ENCODE assay signal across 8 cellular contexts in genomic region chr1:182595641-182596240, GRCh38. TPM values are rescaled to one million over a fixed set of nuclear protein-coding genes. Genes with fewer than 3 reads are reported as not detected.
A peak's percentile ranks its signal among the peaks of the same experiment; 100 is the strongest.
DNase-seq lines count a peak whose midpoint lies in the region; ATAC-seq, FAIRE-seq and TF ChIP-seq lines count a peak whose summit lies in the region.

No MANE protein-coding gene starts in this region.

- H3F3A ChIP-seq in neural progenitor cell (ENCODE audit: low read depth): peaks cover 5% of the 10 kb centered on the region

- FAIRE-seq in urothelium cell line (lab: Jason Lieb, UNC): no peak

- H3K27me3 Mint-ChIP-seq in activated T-cell treated with anti-CD3 and anti-CD28 coated beads, Interleukin-2, amount 50 U/mL, for 4 hours (ENCODE audit: low read depth): peaks cover 2% of the 10 kb centered on the region
- peaks cover 4% of the 10 kb centered on the region for H3K27me3 Mint-ChIP-seq in neural progenitor cell (ENCODE audit: insufficient read depth, low read depth)

- H3K27ac ChIP-seq in HL-60 (replicated peaks) (no peak overlapping the region), OCI-LY7 (ENCODE audit: low read depth, low read length, poor library complexity, severe bottlenecking) (no peak overlapping the region), neural progenitor cell (no peak overlapping the region)

- TF ChIP-seq CTCF in HL-60 (IDR thresholded peaks at IDR 0.05; ENCODE audit: insufficient read depth, low read length) (peak; percentile 71), OCI-LY7 (conservative IDR thresholded peaks at IDR 0.05; ENCODE audit: low read length) (peak; percentile 99), neural progenitor cell (IDR thresholded peaks at IDR 0.05) (peak; percentile 97)

- intact Hi-C loops in OCI-LY7 (cut with micrococcal nuclease; ENCODE audit: unreplicated experiment): loop anchor here (1.0 to 2.0 kb wide), 2 partner anchors 149 to 189 kb away; no protein-coding TSS in a partner anchor

- peaks cover 10% of the 10 kb centered on the region for H3K4me1 Mint-ChIP-seq in activated T-cell treated with anti-CD3 and anti-CD28 coated beads, Interleukin-2, amount 50 U/mL, for 4 hours (ENCODE audit: low read depth)
- H3K4me1 Mint-ChIP-seq in neural progenitor cell: no peaks in the 10 kb centered on the region

- H3K27me3 ChIP-seq in HL-60 (ENCODE audit: insufficient read depth, poor library complexity, severe bottlenecking) (no peaks in the 10 kb centered on the region), neural progenitor cell (no peaks in the 10 kb centered on the region)

- DNase-seq in CMK (ENCODE audit: low read depth) (peak; percentile 62), HL-60 (ENCODE audit: low read depth in 1 of 2, low spot score in 1 of 2) (peak in 1 of 2 experiments; percentile 59), OCI-LY7 (ENCODE audit: low spot score) (peak; percentile 63), fibroblast of gingiva (ENCODE audit: low read depth) (peak; percentile 54), neural progenitor cell (ENCODE audit: low spot score) (peak; percentile 78), urothelium cell line (ENCODE audit: low spot score) (peak; percentile 73)
- peak; percentile 68 for DNase-seq in activated T-cell treated with anti-CD3 and anti-CD28 coated beads, Interleukin-2, amount 50 U/mL, for 4 hours

- no peak overlapping the region for H2AFZ ChIP-seq in OCI-LY7 (ENCODE audit: low read length)
- no peak overlapping the region for H2AFZ ChIP-seq in neural progenitor cell (replicated peaks)

- H3K9me3 ChIP-seq in OCI-LY7 (ENCODE audit: low read length) (no peaks in the 10 kb centered on the region), neural progenitor cell (ENCODE audit: low read depth) (no peaks in the 10 kb centered on the region)

- H3K4me3 ChIP-seq in HL-60 (replicated peaks; ENCODE audit: insufficient read depth, low read length): no peak overlapping the region
- no peak overlapping the region for H3K4me3 ChIP-seq in OCI-LY7 (ENCODE audit: low read depth, low read length, poor library complexity, severe bottlenecking)
- no peak overlapping the region for H3K4me3 ChIP-seq in neural progenitor cell

- H4K20me1 ChIP-seq in OCI-LY7 (ENCODE audit: insufficient read depth, low read length) (peaks cover 5% of the 10 kb centered on the region; the same call in 1 of the 2 replicates), neural progenitor cell (ENCODE audit: low read depth) (no peaks in the 10 kb centered on the region)

- H3K4me1 ChIP-seq in OCI-LY7 (ENCODE audit: insufficient read depth, low read length, poor library complexity, severe bottlenecking): peaks cover 18% of the 10 kb centered on the region
- H3K4me1 ChIP-seq in neural progenitor cell: no peaks in the 10 kb centered on the region

- no peaks in the 10 kb centered on the region for H3K9me2 ChIP-seq in OCI-LY7 (ENCODE audit: insufficient read depth, low read length)

- CTCF ChIA-PET in OCI-LY7 (lab: Charles Lee; ENCODE audit: unreplicated experiment): interaction anchor here (12.7 kb wide), 1 partner anchor 189 kb away, joined by 189 read pairs; no protein-coding TSS in a partner anchor

- H3K4me2 ChIP-seq in OCI-LY7 (ENCODE audit: low read length): no peak overlapping the region
- no peak overlapping the region for H3K4me2 ChIP-seq in neural progenitor cell

- peaks cover 10% of the 10 kb centered on the region; the same call in 1 of the 2 replicates for H3K79me2 ChIP-seq in OCI-LY7 (ENCODE audit: insufficient read depth, low read depth, low read length)
- H3K79me2 ChIP-seq in neural progenitor cell (ENCODE audit: low read depth): no peaks in the 10 kb centered on the region

- H3K4me3 Mint-ChIP-seq in activated T-cell treated with anti-CD3 and anti-CD28 coated beads, Interleukin-2, amount 50 U/mL, for 4 hours: no peak overlapping the region
- H3K4me3 Mint-ChIP-seq in neural progenitor cell: no peak overlapping the region

- H3K36me3 ChIP-seq in OCI-LY7 (ENCODE audit: insufficient read depth, low read length) (peaks cover 27% of the 10 kb centered on the region), neural progenitor cell (no peaks in the 10 kb centered on the region)

- peak; percentile 63 to 80 for ATAC-seq in activated T-cell treated with anti-CD3 and anti-CD28 coated beads, Interleukin-2, amount 50 U/mL, for 4 hours
- no peak for ATAC-seq in HG02870 (IDR thresholded peaks at IDR 0.05; ENCODE audit: unreplicated experiment)

- no peak overlapping the region for H3K9ac ChIP-seq in neural progenitor cell

- no TSS peak for BruUV-seq in OCI-LY7 (replicated peaks; lab: Mats Ljungman, UMichigan)

- peaks cover 8% of the 10 kb centered on the region for H3K36me3 Mint-ChIP-seq in activated T-cell treated with anti-CD3 and anti-CD28 coated beads, Interleukin-2, amount 50 U/mL, for 4 hours (ENCODE audit: insufficient read depth)
- H3K36me3 Mint-ChIP-seq in neural progenitor cell: no peaks in the 10 kb centered on the region

- no peaks in the 10 kb centered on the region for H3K9me3 Mint-ChIP-seq in activated T-cell treated with anti-CD3 and anti-CD28 coated beads, Interleukin-2, amount 50 U/mL, for 4 hours
- H3K9me3 Mint-ChIP-seq in neural progenitor cell: no peaks in the 10 kb centered on the region

- H3K27ac Mint-ChIP-seq in neural progenitor cell: no peak overlapping the region

- POLR2A ChIA-PET in OCI-LY7 (lab: Charles Lee): interaction anchor here (0.6 to 4.6 kb wide), 9 partner anchors 24 to 201 kb away, joined by 3 to 26 read pairs (median 4); no protein-coding TSS in a partner anchor

RNA-seq across cellular contexts. Expression of gene RNASEL, which starts 6.7 kb away (rescaled TPM):
- 1.3 and 2.2 TPM in 2 replicates for total RNA-seq in OCI-LY7 (2014; rRNA removed; shearing (Covaris generic))
- total RNA-seq in OCI-LY7 (2022) (3.0 and 4.0 TPM in 2 replicates), neural progenitor cell (ENCODE audit: low replicate concordance) (3.6 and 6.2 TPM in 2 replicates)
- 1 to 10 TPM; 1.7 to 2.5 (median 2.0) TPM for total RNA-seq in activated T-cell treated with anti-CD3 and anti-CD28 coated beads, Interleukin-2, amount 50 U/mL, for 4 hours

RNA-seq across cellular contexts. Expression of gene RGS16, which starts 8.4 kb away (rescaled TPM):
- 17.9 and 20.1 TPM in 2 replicates for total RNA-seq in OCI-LY7 (2014; rRNA removed; shearing (Covaris generic))
- total RNA-seq in OCI-LY7 (2022) (22.5 and 29.5 TPM in 2 replicates), neural progenitor cell (ENCODE audit: low replicate concordance) (12.5 and 16.4 TPM in 2 replicates)
- 10 to 100 TPM; 38.8 to 62.8 (median 53.6) TPM for total RNA-seq in activated T-cell treated with anti-CD3 and anti-CD28 coated beads, Interleukin-2, amount 50 U/mL, for 4 hours
